Comparison of ENCODE assay signal across 20 cellular contexts in genomic region chr12:68345763-68346162, GRCh38. TPM values are rescaled to one million over a fixed set of nuclear protein-coding genes. Genes with fewer than 3 reads are reported as not detected.
A peak's percentile ranks its signal among the peaks of the same experiment; 100 is the strongest.
DNase-seq lines count a peak whose midpoint lies in the region; ATAC-seq lines count a peak whose summit lies in the region.
"Had no signal": no experiment of that assay in that cellular context is flagged by ENCODE, and none has a peak within 500 bp of the region (broad histone marks: within the 10 kb centered on the region; RNA-seq: fewer than 3 reads in every experiment).

No MANE protein-coding gene starts in this region.

- no peak overlapping the region for H3K4me3 Mint-ChIP-seq in activated CD4-positive, alpha-beta T cell treated with anti-CD3 and anti-CD28 coated beads, Interleukin-2, amount 10 ng/mL, durations not matched to agents 7 days and 5 days
- H3K4me3 Mint-ChIP-seq in activated naive CD8-positive, alpha-beta T cell treated with anti-CD3 and anti-CD28 coated beads, Interleukin-2, amount 10 ng/mL, durations not matched to agents 7 days and 5 days = peak overlapping the region; percentile 14
- no peak overlapping the region for H3K4me3 Mint-ChIP-seq in activated naive CD8-positive, alpha-beta T cell treated with anti-CD3 and anti-CD28 coated beads for 36 hours
- no peak overlapping the region for H3K4me3 Mint-ChIP-seq in CD4-positive, CD25-positive, alpha-beta regulatory T cell
- no peak overlapping the region for H3K4me3 Mint-ChIP-seq in activated T-helper 17 cell treated with anti-CD3 and anti-CD28 coated beads, Interleukin-2, amount 50 U/mL, for 72 hours
- H3K4me3 Mint-ChIP-seq: CD8-positive, alpha-beta memory T cell; GM23338 had no signal

- CTCF ChIA-PET in activated CD4-positive, alpha-beta T cell treated with anti-CD3 and anti-CD28 coated beads, Interleukin-2, amount 10 ng/mL, durations not matched to agents 7 days and 5 days (lab: Charles Lee) = interaction anchor here (0.5 to 1.7 kb wide), 8 partner anchors 10 to 300 kb away, joined by 3 to 6 read pairs (median 4); no protein-coding TSS in a partner anchor

- H3K27ac ChIP-seq in CD4-positive, CD25-positive, alpha-beta regulatory T cell (ENCODE audit: insufficient read depth, low read length, poor library complexity, severe bottlenecking) = no peak overlapping the region
- H3K27ac ChIP-seq: 22Rv1; A549; BLaER1 treated with 17β-estradiol and CSF1 and Interleukin-3, amounts not matched to agents 10 nM and 100 nM; HL-60 had no signal

- H3K9me3 ChIP-seq in CD4-positive, CD25-positive, alpha-beta regulatory T cell (ENCODE audit: control insufficient read depth in 2 of 2, low read length in 2 of 2) = no peaks in the 10 kb centered on the region
- H3K9me3 ChIP-seq: A549; BLaER1 treated with 17β-estradiol and CSF1 and Interleukin-3, amounts not matched to agents 10 nM and 100 nM had no signal

- H3K27me3 ChIP-seq in CD4-positive, CD25-positive, alpha-beta regulatory T cell (ENCODE audit: control insufficient read depth, insufficient read depth, low read length) = peaks cover 28% of the 10 kb centered on the region
- H3K27me3 ChIP-seq: BLaER1 treated with 17β-estradiol and CSF1 and Interleukin-3, amounts not matched to agents 10 nM and 100 nM had no signal

- POLR2A ChIA-PET in activated CD4-positive, alpha-beta T cell treated with anti-CD3 and anti-CD28 coated beads, Interleukin-2, amount 10 ng/mL, durations not matched to agents 7 days and 5 days (lab: Charles Lee) = interaction anchor here (0.5 kb wide), 1 partner anchor 485 kb away, joined by 4 read pairs; no protein-coding TSS in a partner anchor
- POLR2A ChIA-PET in activated naive CD8-positive, alpha-beta T cell treated with anti-CD3 and anti-CD28 coated beads, Interleukin-2, amount 10 ng/mL, durations not matched to agents 7 days and 5 days (lab: Charles Lee) = interaction anchor here (0.7 kb wide), 1 partner anchor 9 kb away, joined by 3 read pairs; no protein-coding TSS in a partner anchor

- peak; percentile 66 for ATAC-seq in activated naive CD8-positive, alpha-beta T cell treated with anti-CD3 and anti-CD28 coated beads, Interleukin-2, amount 10 ng/mL, durations not matched to agents 7 days and 5 days (ENCODE audit: low read depth)
- ATAC-seq in CD4-positive, CD25-positive, alpha-beta regulatory T cell (ENCODE audit: low read depth in 2 of 2) = peak; percentile 60 to 69
- no peak for ATAC-seq in activated T-helper 17 cell treated with anti-CD3 and anti-CD28 coated beads, Interleukin-2, amount 50 U/mL, for 72 hours (replicated peaks)
- ATAC-seq: A549, GM23338 had no signal

- no peaks in the 10 kb centered on the region for H3K36me3 ChIP-seq in CD4-positive, CD25-positive, alpha-beta regulatory T cell (ENCODE audit: control insufficient read depth, insufficient read depth, low read length)
- H3K36me3 ChIP-seq: BLaER1 treated with 17β-estradiol and CSF1 and Interleukin-3, amounts not matched to agents 10 nM and 100 nM had no signal

- peaks cover 16% of the 10 kb centered on the region for H3K27me3 Mint-ChIP-seq in activated CD4-positive, alpha-beta T cell treated with anti-CD3 and anti-CD28 coated beads, Interleukin-2, amount 10 ng/mL, durations not matched to agents 7 days and 5 days
- H3K27me3 Mint-ChIP-seq in activated naive CD8-positive, alpha-beta T cell treated with anti-CD3 and anti-CD28 coated beads, Interleukin-2, amount 10 ng/mL, durations not matched to agents 7 days and 5 days = peaks cover 14% of the 10 kb centered on the region
- no peaks in the 10 kb centered on the region for H3K27me3 Mint-ChIP-seq in activated naive CD8-positive, alpha-beta T cell treated with anti-CD3 and anti-CD28 coated beads for 36 hours
- peaks cover 60% of the 10 kb centered on the region for H3K27me3 Mint-ChIP-seq in CD4-positive, CD25-positive, alpha-beta regulatory T cell
- peaks cover 20% of the 10 kb centered on the region for H3K27me3 Mint-ChIP-seq in activated T-helper 17 cell treated with anti-CD3 and anti-CD28 coated beads, Interleukin-2, amount 50 U/mL, for 72 hours

- H3K4me1 Mint-ChIP-seq in activated CD4-positive, alpha-beta T cell treated with anti-CD3 and anti-CD28 coated beads, Interleukin-2, amount 10 ng/mL, durations not matched to agents 7 days and 5 days = peaks cover 18% of the 10 kb centered on the region
- H3K4me1 Mint-ChIP-seq in activated naive CD8-positive, alpha-beta T cell treated with anti-CD3 and anti-CD28 coated beads, Interleukin-2, amount 10 ng/mL, durations not matched to agents 7 days and 5 days = peaks cover 21% of the 10 kb centered on the region
- peaks cover 4% of the 10 kb centered on the region for H3K4me1 Mint-ChIP-seq in activated naive CD8-positive, alpha-beta T cell treated with anti-CD3 and anti-CD28 coated beads for 36 hours
- peaks cover 7 to 12% (median 9%) of the 10 kb centered on the region in 4 donors for H3K4me1 Mint-ChIP-seq in CD4-positive, CD25-positive, alpha-beta regulatory T cell
- H3K4me1 Mint-ChIP-seq in activated T-helper 17 cell treated with anti-CD3 and anti-CD28 coated beads, Interleukin-2, amount 50 U/mL, for 72 hours = peaks cover 16% of the 10 kb centered on the region

- H3K4me1 ChIP-seq in CD4-positive, CD25-positive, alpha-beta regulatory T cell (ENCODE audit: control insufficient read depth, insufficient read depth, low read length, poor library complexity, severe bottlenecking) = no peaks in the 10 kb centered on the region

- no peak for DNase-seq in activated CD4-positive, alpha-beta T cell treated with anti-CD3 and anti-CD28 coated beads, Interleukin-2, amount 10 ng/mL, durations not matched to agents 7 days and 5 days
- no peak for DNase-seq in activated CD4-positive, alpha-beta T cell treated with anti-CD3 and anti-CD28 coated beads for 4 hours
- DNase-seq in activated naive CD8-positive, alpha-beta T cell treated with anti-CD3 and anti-CD28 coated beads, Interleukin-2, amount 10 ng/mL, durations not matched to agents 7 days and 5 days = no peak
- no peak for DNase-seq in activated naive CD8-positive, alpha-beta T cell treated with anti-CD3 and anti-CD28 coated beads for 36 hours
- DNase-seq in CD4-positive, CD25-positive, alpha-beta regulatory T cell = peak in 1 of 3 donors; percentile 42
- DNase-seq in SW 1271 (lab: John Stamatoyannopoulos, UW) (no peak), glomerular visceral epithelial cell (ENCODE audit: extremely low spot score) (no peak)
- DNase-seq: AML-193; CD8-positive, alpha-beta memory T cell; DMS153; DMS79; GDM1; HCEC 1CT; IMR-90 had no signal

- no peak overlapping the region for H3K4me3 ChIP-seq in CD4-positive, CD25-positive, alpha-beta regulatory T cell (ENCODE audit: low read depth, low read length)
- H3K4me3 ChIP-seq: A549; BLaER1 treated with 17β-estradiol and CSF1 and Interleukin-3, amounts not matched to agents 10 nM and 100 nM; GM23338 had no signal

- H3K27ac Mint-ChIP-seq in activated CD4-positive, alpha-beta T cell treated with anti-CD3 and anti-CD28 coated beads, Interleukin-2, amount 10 ng/mL, durations not matched to agents 7 days and 5 days = peak overlapping the region; percentile 28
- peak overlapping the region; percentile 82 for H3K27ac Mint-ChIP-seq in activated naive CD8-positive, alpha-beta T cell treated with anti-CD3 and anti-CD28 coated beads, Interleukin-2, amount 10 ng/mL, durations not matched to agents 7 days and 5 days
- no peak overlapping the region for H3K27ac Mint-ChIP-seq in activated naive CD8-positive, alpha-beta T cell treated with anti-CD3 and anti-CD28 coated beads for 36 hours
- H3K27ac Mint-ChIP-seq in CD4-positive, CD25-positive, alpha-beta regulatory T cell = peak overlapping the region in 1 of 3 donors; percentile 2
- peak overlapping the region; percentile 13 for H3K27ac Mint-ChIP-seq in activated T-helper 17 cell treated with anti-CD3 and anti-CD28 coated beads, Interleukin-2, amount 50 U/mL, for 72 hours
- H3K27ac Mint-ChIP-seq: GM23338 had no signal

- H3K36me3 Mint-ChIP-seq in activated CD4-positive, alpha-beta T cell treated with anti-CD3 and anti-CD28 coated beads, Interleukin-2, amount 10 ng/mL, durations not matched to agents 7 days and 5 days (ENCODE audit: low read depth) = no peaks in the 10 kb centered on the region
- peaks cover 4% of the 10 kb centered on the region for H3K36me3 Mint-ChIP-seq in activated naive CD8-positive, alpha-beta T cell treated with anti-CD3 and anti-CD28 coated beads, Interleukin-2, amount 10 ng/mL, durations not matched to agents 7 days and 5 days
- H3K36me3 Mint-ChIP-seq in activated naive CD8-positive, alpha-beta T cell treated with anti-CD3 and anti-CD28 coated beads for 36 hours = no peaks in the 10 kb centered on the region
- H3K36me3 Mint-ChIP-seq in CD4-positive, CD25-positive, alpha-beta regulatory T cell = peaks cover 5% of the 10 kb centered on the region
- H3K36me3 Mint-ChIP-seq in activated T-helper 17 cell treated with anti-CD3 and anti-CD28 coated beads, Interleukin-2, amount 50 U/mL, for 72 hours (ENCODE audit: low read depth) = no peaks in the 10 kb centered on the region

- no peaks in the 10 kb centered on the region for H3K9me3 Mint-ChIP-seq in activated CD4-positive, alpha-beta T cell treated with anti-CD3 and anti-CD28 coated beads, Interleukin-2, amount 10 ng/mL, durations not matched to agents 7 days and 5 days
- peaks cover 6% of the 10 kb centered on the region for H3K9me3 Mint-ChIP-seq in activated naive CD8-positive, alpha-beta T cell treated with anti-CD3 and anti-CD28 coated beads, Interleukin-2, amount 10 ng/mL, durations not matched to agents 7 days and 5 days
- no peaks in the 10 kb centered on the region for H3K9me3 Mint-ChIP-seq in activated naive CD8-positive, alpha-beta T cell treated with anti-CD3 and anti-CD28 coated beads for 36 hours
- H3K9me3 Mint-ChIP-seq in CD4-positive, CD25-positive, alpha-beta regulatory T cell = peaks cover 0 to 3% (median 0%) of the 10 kb centered on the region in 7 donors
- H3K9me3 Mint-ChIP-seq in activated T-helper 17 cell treated with anti-CD3 and anti-CD28 coated beads, Interleukin-2, amount 50 U/mL, for 72 hours = no peaks in the 10 kb centered on the region
- H3K9me3 Mint-ChIP-seq: CD8-positive, alpha-beta memory T cell; GM23338 had no signal

RNA-seq across cellular contexts. Expression of gene MDM1, which starts 13.6 kb away (rescaled TPM):
- 10 to 100 TPM; 25.2 to 28.4 TPM for total RNA-seq in activated CD4-positive, alpha-beta T cell treated with anti-CD3 and anti-CD28 coated beads, Interleukin-2, amount 10 ng/mL, durations not matched to agents 7 days and 5 days
- total RNA-seq in activated naive CD8-positive, alpha-beta T cell treated with anti-CD3 and anti-CD28 coated beads, Interleukin-2, amount 10 ng/mL, durations not matched to agents 7 days and 5 days = 10 to 100 TPM; 23.2 to 24.0 TPM
- total RNA-seq in activated naive CD8-positive, alpha-beta T cell treated with anti-CD3 and anti-CD28 coated beads for 36 hours = 10 to 100 TPM; 20.0 to 22.2 TPM
- total RNA-seq in CD4-positive, CD25-positive, alpha-beta regulatory T cell = 21.2 TPM
- 10 to 100 TPM; 13.4 to 21.1 (median 15.5) TPM for polyA plus RNA-seq in CD4-positive, CD25-positive, alpha-beta regulatory T cell
- 10 to 100 TPM; 14.2 to 31.5 TPM for total RNA-seq in activated T-helper 17 cell treated with anti-CD3 and anti-CD28 coated beads, Interleukin-2, amount 50 U/mL, for 72 hours
